Comparison of ENCODE assay signal across 26 cellular contexts in genomic region chr18:70299393-70299792, GRCh38.
"Had no signal": no experiment of that assay in that cellular context is flagged by ENCODE, and none has a peak within 500 bp of the region (broad histone marks: within the 10 kb centered on the region; RNA-seq: fewer than 3 reads in every experiment).

No MANE protein-coding gene starts in this region.

- FAIRE-seq: TTC549 had no signal

- DNase-seq: activated CD4-positive, alpha-beta memory T cell treated with anti-CD3 and anti-CD28 coated beads, Interleukin-2, amount 10 ng/mL, durations not matched to agents 7 days and 5 days; activated CD4-positive, alpha-beta T cell treated with anti-CD3 and anti-CD28 coated beads, Interleukin-2, amount 50 U/mL, for 1 hour; activated CD4-positive, CD25-positive, alpha-beta regulatory T cell; activated naive CD4-positive, alpha-beta T cell treated with anti-CD3 and anti-CD28 coated beads, Interleukin-2, amount 50 U/mL, for 16 hours; activated naive CD8-positive, alpha-beta T cell treated with anti-CD3 and anti-CD28 coated beads, Interleukin-2, amount 10 ng/mL, durations not matched to agents 7 days and 5 days; activated T-cell treated with anti-CD3 and anti-CD28 coated beads for 4 hours; activated T-cell treated with anti-CD3 and anti-CD28 coated beads, Interleukin-2, amount 50 U/mL, for 72 hours; adrenal gland; anterior cingulate cortex; cerebellar nuclear complex; MG63; MV-4-11; NCI-H1105; NCI-H1436; NCI-H1694 treated with DMSO at 0.1 percent for 48 hours; NCI-H2081; NCI-H510A treated with DMSO at 0.1 percent for 48 hours; NCI-H69; NK-92 treated with Interleukin-12 subunit alpha and Interleukin-12 subunit beta, amount 100 ng/mL, for 24 hours; OCI-M1; Peyer's patch; SHP77; T-helper 2 cell; T1000 had no signal

- H3K36me3 ChIP-seq: adrenal gland, Peyer's patch had no signal

- H3K4me3 ChIP-seq: adrenal gland, MG63, Peyer's patch, SJSA1 had no signal

- ATAC-seq: activated T-cell treated with anti-CD3 and anti-CD28 coated beads, Interleukin-2, amount 50 U/mL, for 72 hours had no signal

- H3K27me3 ChIP-seq: adrenal gland, MG63, Peyer's patch, SJSA1 had no signal

- H3K27ac ChIP-seq: adrenal gland, Peyer's patch, SJSA1 had no signal

- H3K9me3 ChIP-seq: adrenal gland, MG63, Peyer's patch, SJSA1 had no signal
